In the genomic region with DNA sequence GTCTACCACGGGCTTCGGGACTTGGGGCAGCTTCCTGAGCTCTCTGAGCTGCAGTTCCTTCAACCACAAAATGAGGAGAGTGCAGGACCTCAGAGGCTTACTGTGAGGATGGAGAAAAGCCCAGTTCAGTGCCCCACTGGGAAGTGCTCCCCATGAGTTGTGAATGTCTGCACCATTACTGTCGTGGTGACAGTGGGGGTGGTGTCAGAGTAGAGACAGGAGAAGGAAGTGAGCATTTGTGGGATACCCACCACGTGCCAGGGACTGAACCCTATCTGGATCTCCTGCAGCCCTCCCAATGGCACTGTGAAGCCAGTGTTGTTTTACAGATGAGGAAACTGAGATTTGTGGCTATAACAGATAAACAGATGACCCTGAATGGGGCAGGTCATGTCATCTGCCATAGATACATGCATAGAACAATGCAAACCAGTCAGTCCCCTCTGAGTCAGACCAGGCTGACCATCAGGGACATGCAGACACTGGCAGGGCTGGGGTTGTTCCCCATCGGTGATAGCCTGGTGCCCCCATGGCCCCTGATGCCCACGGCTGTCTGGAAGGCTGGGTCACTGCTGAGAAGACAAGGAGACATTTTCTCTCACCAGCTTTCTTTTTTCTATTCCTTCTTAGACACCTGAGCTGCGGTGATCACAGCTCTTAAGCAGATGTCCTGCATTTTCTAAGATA, we compare ENCODE assay signal across 8 cellular contexts.
DNase-seq lines count a peak whose midpoint lies in the region; ATAC-seq, FAIRE-seq and TF ChIP-seq lines count a peak whose summit lies in the region.

No MANE protein-coding gene starts in this region.

- peaks cover 41% of the 10 kb centered on the region for H3K36me3 Mint-ChIP-seq in Caco-2 (ENCODE audit: insufficient read depth, unreplicated experiment)

- peaks cover 8% of the 10 kb centered on the region for H3K4me1 Mint-ChIP-seq in Caco-2 (ENCODE audit: low read depth, unreplicated experiment)

- no TSS peak for BruUV-seq in Caco-2 (replicated peaks; lab: Mats Ljungman, UMichigan)
- no TSS peak for BruUV-seq in K562 (replicated peaks; lab: Mats Ljungman, UMichigan)

- TF ChIP-seq RAD21 in K562 (CRISPR knock-in tag; conservative IDR thresholded peaks at IDR 0.05 in 1 of 2, IDR thresholded peaks at IDR 0.05 in 1 of 2) (no peak), neural cell (conservative IDR thresholded peaks at IDR 0.05) (no peak)

- peak overlapping the region; percentile 84 for H3K4me3 ChIP-seq in Caco-2 (ENCODE audit: low read depth, low read length)
- H3K4me3 ChIP-seq in K562 = no peak overlapping the region
- H3K4me3 ChIP-seq in neural cell (ENCODE audit: low read length) = peak overlapping the region; percentile 37

- H3K27me3 Mint-ChIP-seq in Caco-2 (ENCODE audit: insufficient read depth, unreplicated experiment) = no peaks in the 10 kb centered on the region

- peak overlapping the region; percentile 81 for H3K4me3 Mint-ChIP-seq in Caco-2 (ENCODE audit: unreplicated experiment)

- TF ChIP-seq CTCF in Caco-2 (IDR thresholded peaks at IDR 0.05; ENCODE audit: insufficient read depth in 1 of 2, low read depth in 1 of 2, low read length in 1 of 2, severe bottlenecking in 1 of 2, unreplicated experiment in 1 of 2) = no peak
- no peak for TF ChIP-seq CTCF in K562 (IDR thresholded peaks at IDR 0.05 in 2 of 3, conservative IDR thresholded peaks at IDR 0.05 in 1 of 3; ENCODE audit: insufficient read depth in 2 of 3, low read depth in 1 of 3, low read length in 3 of 3)
- no peak for TF ChIP-seq CTCF in neural cell (IDR thresholded peaks at IDR 0.05; ENCODE audit: poor library complexity, severe bottlenecking)

- in situ Hi-C loops in K562 (cut with MboI) = no loop called here
- in situ Hi-C loops in KBM-7 (cut with MboI; ENCODE audit: low pct_unique_long_range_greater_than_20kb, low sequenced_read_pairs) = no loop called here
- in situ Hi-C loops in ACHN (cut with HindIII; ENCODE audit: low pct_ligation_motif_present, low pct_unique_long_range_greater_than_20kb, low sequenced_read_pairs) = no loop called here

- H2AFZ ChIP-seq in K562 (ENCODE audit: low read depth, low read length) (peak overlapping the region; percentile 66), neural cell (ENCODE audit: low read depth, low read length) (no peak overlapping the region)

- H4K20me1 ChIP-seq in K562 (replicated peaks; ENCODE audit: control insufficient read depth, insufficient read depth, low read length) (0 out of 2 replicates have a peak, but pooled peaks cover 5% of the 10 kb centered on the region), neural cell (ENCODE audit: insufficient read depth) (no peaks in the 10 kb centered on the region)

- H3K27ac ChIP-seq in K562 (ENCODE audit: extremely low read depth, low read depth, low read length) = no peak overlapping the region
- no peak overlapping the region for H3K27ac ChIP-seq in neural cell (ENCODE audit: low read length)

- H3K9me2 ChIP-seq in neural cell (ENCODE audit: insufficient read depth, low read length) = no peaks in the 10 kb centered on the region

- H3K9me3 ChIP-seq in Caco-2 (no peaks in the 10 kb centered on the region), K562 (replicated peaks; ENCODE audit: control insufficient read depth, insufficient read depth, low read depth, low read length) (no peaks in the 10 kb centered on the region), neural cell (ENCODE audit: low read length) (peaks cover 5% of the 10 kb centered on the region)

- intact Hi-C loops in Caco-2 (cut with micrococcal nuclease; ENCODE audit: unreplicated experiment) (loop anchor here (2.0 kb wide), 3 partner anchors 53 to 141 kb away; a partner anchor contains a TSS), K562 (cut with micrococcal nuclease) (no loop called here)

- TF ChIP-seq EP300 in K562 (IDR thresholded peaks at IDR 0.05; ENCODE audit: low read length) (no peak), neural cell (conservative IDR thresholded peaks at IDR 0.05; ENCODE audit: poor library complexity, severe bottlenecking) (no peak)

- H3K9me3 Mint-ChIP-seq in Caco-2 (ENCODE audit: unreplicated experiment) = no peaks in the 10 kb centered on the region

- H3K79me2 ChIP-seq in K562 (ENCODE audit: control insufficient read depth, insufficient read depth, low read length) (no peaks in the 10 kb centered on the region), neural cell (replicated peaks; ENCODE audit: insufficient read depth, low read length) (no peaks in the 10 kb centered on the region)

- no peaks in the 10 kb centered on the region for H3F3A ChIP-seq in neural cell (ENCODE audit: insufficient read depth, low read length, poor library complexity, severe bottlenecking)

- H3K36me3 ChIP-seq in Caco-2 (ENCODE audit: control insufficient read depth, insufficient read depth, low read length) = peaks cover 2% of the 10 kb centered on the region; the same call in 1 of the 2 replicates
- no peaks in the 10 kb centered on the region for H3K36me3 ChIP-seq in K562 (ENCODE audit: control insufficient read depth, insufficient read depth, low read length)
- no peaks in the 10 kb centered on the region for H3K36me3 ChIP-seq in neural cell (ENCODE audit: insufficient read depth, low read length)

- DNase-seq in Caco-2 (no peak), K562 (ENCODE audit: extremely low read depth in 1 of 4, low spot score in 3 of 4) (no peak), cortex of kidney (lab: John Stamatoyannopoulos, UW) (no peak), KBM-7 (no peak), ACHN (no peak)
- DNase-seq in activated CD4-positive, alpha-beta T cell treated with anti-CD3 and anti-CD28 coated beads for 4 hours = no peak

- CTCF ChIA-PET in Caco-2 (lab: Charles Lee) = no interaction called here
- CTCF ChIA-PET in K562 (lab: Yijun Ruan, JAX; ENCODE audit: low intra/inter-chr PET ratio) = interaction anchor here (0.7 kb wide), 1 partner anchor 23 kb away, joined by 3 read pairs; no protein-coding TSS in a partner anchor

- TF ChIP-seq POLR2A in K562 (conservative IDR thresholded peaks at IDR 0.05) = no peak

- peak overlapping the region in 1 of 2 experiments; percentile 82; a peak in 2 of 4 replicates for H3K9ac ChIP-seq in K562 (ENCODE audit: insufficient read depth in 1 of 2, low read depth in 2 of 2, low read length in 2 of 2)
- H3K9ac ChIP-seq in neural cell (ENCODE audit: low read length) = no peak overlapping the region

- FAIRE-seq in K562 (lab: Jason Lieb, UNC) = no peak

- H3K4me1 ChIP-seq in Caco-2 (peaks cover 7% of the 10 kb centered on the region; the same call in 1 of the 2 replicates), K562 (replicated peaks in 1 of 2; ENCODE audit: control insufficient read depth in 2 of 2, insufficient read depth in 2 of 2, low read length in 2 of 2) (peaks cover 4 to 26% of the 10 kb centered on the region in 2 experiments; a peak in 4 of 5 replicates)

- ATAC-seq in HG03432 (IDR thresholded peaks at IDR 0.05; ENCODE audit: unreplicated experiment) (peak; percentile 4), K562 (no peak)

- POLR2A ChIA-PET in Caco-2 (lab: Charles Lee) = no interaction called here
- POLR2A ChIA-PET in K562 (lab: Yijun Ruan, JAX) = interaction anchor here (0.6 to 1.4 kb wide), 3 partner anchors 11 to 191 kb away, joined by 3 to 4 read pairs (median 4); no protein-coding TSS in a partner anchor

- H3K27me3 ChIP-seq in Caco-2 (replicated peaks; ENCODE audit: control insufficient read depth, insufficient read depth, low read length) (no peaks in the 10 kb centered on the region), K562 (ENCODE audit: control insufficient read depth in 2 of 2, insufficient read depth in 2 of 2, low read length in 2 of 2) (peaks cover 2 to 18% of the 10 kb centered on the region in 2 experiments; a peak in 3 of 5 replicates), neural cell (ENCODE audit: insufficient read depth, low read depth, low read length) (peaks cover 34% of the 10 kb centered on the region)

- H3K9me1 ChIP-seq in K562 (ENCODE audit: control insufficient read depth, insufficient read depth, low read length) = no peaks in the 10 kb centered on the region

- H3K27ac Mint-ChIP-seq in Caco-2 (ENCODE audit: unreplicated experiment) = no peak overlapping the region

- peak overlapping the region; percentile 62 for H3K4me2 ChIP-seq in K562 (ENCODE audit: insufficient read depth, low read length)
- no peak overlapping the region for H3K4me2 ChIP-seq in neural cell (ENCODE audit: low read length)

- WGBS in K562 (ENCODE audit: insufficient coverage, low coverage, missing lambda C conversion rate) = 13% methylated on average over 7 of the region's 7 CpGs

TF ChIP-seq in K562, 482 proteins besides CTCF, POLR2A, EP300 and RAD21 (continues in another document):
- TF ChIP-seq BRD4 (IDR thresholded peaks at IDR 0.05) (no peak), MAFF (IDR thresholded peaks at IDR 0.05; ENCODE audit: low read length) (no peak), CBFA2T3 (IDR thresholded peaks at IDR 0.05) (peak; percentile 28; the same call in 1 of the 2 replicates)

TF ChIP-seq in neural cell, 6 proteins besides CTCF, POLR2A, EP300 and RAD21 (continues in another document):
- no peak for TF ChIP-seq MXI1 (conservative IDR thresholded peaks at IDR 0.05; ENCODE audit: poor library complexity, severe bottlenecking)
- TF ChIP-seq, protein P1, sequence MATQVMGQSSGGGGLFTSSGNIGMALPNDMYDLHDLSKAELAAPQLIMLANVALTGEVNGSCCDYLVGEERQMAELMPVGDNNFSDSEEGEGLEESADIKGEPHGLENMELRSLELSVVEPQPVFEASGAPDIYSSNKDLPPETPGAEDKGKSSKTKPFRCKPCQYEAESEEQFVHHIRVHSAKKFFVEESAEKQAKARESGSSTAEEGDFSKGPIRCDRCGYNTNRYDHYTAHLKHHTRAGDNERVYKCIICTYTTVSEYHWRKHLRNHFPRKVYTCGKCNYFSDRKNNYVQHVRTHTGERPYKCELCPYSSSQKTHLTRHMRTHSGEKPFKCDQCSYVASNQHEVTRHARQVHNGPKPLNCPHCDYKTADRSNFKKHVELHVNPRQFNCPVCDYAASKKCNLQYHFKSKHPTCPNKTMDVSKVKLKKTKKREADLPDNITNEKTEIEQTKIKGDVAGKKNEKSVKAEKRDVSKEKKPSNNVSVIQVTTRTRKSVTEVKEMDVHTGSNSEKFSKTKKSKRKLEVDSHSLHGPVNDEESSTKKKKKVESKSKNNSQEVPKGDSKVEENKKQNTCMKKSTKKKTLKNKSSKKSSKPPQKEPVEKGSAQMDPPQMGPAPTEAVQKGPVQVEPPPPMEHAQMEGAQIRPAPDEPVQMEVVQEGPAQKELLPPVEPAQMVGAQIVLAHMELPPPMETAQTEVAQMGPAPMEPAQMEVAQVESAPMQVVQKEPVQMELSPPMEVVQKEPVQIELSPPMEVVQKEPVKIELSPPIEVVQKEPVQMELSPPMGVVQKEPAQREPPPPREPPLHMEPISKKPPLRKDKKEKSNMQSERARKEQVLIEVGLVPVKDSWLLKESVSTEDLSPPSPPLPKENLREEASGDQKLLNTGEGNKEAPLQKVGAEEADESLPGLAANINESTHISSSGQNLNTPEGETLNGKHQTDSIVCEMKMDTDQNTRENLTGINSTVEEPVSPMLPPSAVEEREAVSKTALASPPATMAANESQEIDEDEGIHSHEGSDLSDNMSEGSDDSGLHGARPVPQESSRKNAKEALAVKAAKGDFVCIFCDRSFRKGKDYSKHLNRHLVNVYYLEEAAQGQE (IDR thresholded peaks at IDR 0.05; ENCODE audit: borderline replicate concordance) = no peak
- TF ChIP-seq SMC3 (conservative IDR thresholded peaks at IDR 0.05; ENCODE audit: poor library complexity) = no peak
- TF ChIP-seq TAF1 (IDR thresholded peaks at IDR 0.05; ENCODE audit: low read depth) = no peak
- no peak for TF ChIP-seq POLR2AphosphoS5 (IDR thresholded peaks at IDR 0.05)
